ENCODE assay signal across 7 cellular contexts in the genomic region with DNA sequence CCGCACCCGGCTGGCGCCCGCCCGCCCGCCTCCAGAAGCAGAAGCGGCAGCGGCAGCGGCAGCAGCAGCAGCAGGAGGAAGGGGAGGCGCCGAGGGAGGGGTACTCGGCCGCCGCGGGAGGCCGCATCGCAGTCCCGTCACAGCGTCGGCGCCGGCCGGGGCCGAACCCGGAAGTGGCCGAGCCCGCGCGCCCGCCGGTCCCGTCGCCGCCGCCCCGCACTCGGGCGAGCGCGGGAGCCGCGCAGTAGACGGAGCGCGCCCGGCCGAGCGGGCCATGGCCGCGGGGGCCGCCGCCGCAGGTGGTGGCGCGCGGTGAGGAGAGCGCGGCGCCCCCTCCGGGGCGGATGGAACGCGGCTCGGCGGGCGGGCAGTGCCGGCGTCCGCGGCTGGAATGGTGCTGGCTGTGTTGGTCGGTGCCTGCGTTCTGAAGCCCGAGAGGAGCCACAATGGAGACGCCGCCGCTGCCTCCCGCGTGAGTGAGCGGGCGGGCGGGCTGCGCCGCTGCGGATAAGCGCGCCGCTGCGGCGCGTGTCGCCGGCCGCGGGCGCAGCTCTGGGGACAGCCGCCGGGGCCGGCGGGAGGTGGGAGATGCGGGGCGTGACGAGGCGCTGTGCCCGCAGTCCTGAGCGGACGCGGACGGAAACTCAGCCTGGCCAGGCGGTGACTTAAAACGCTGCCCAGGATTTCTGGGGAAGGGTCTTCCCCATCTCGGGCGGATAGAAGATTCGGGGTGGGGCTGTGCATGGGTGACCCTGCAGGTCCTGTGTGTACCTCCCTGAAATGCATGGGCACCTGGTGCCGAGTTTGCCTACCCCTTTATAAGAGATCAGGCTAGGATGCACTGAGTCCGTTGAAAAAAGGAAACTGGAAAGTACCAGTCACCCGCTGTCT. TPM values are rescaled to one million over a fixed set of nuclear protein-coding genes. Genes with fewer than 3 reads are reported as not detected.
DNase-seq lines count a peak whose midpoint lies in the region; ATAC-seq and TF ChIP-seq lines count a peak whose summit lies in the region.

A gene with protein sequence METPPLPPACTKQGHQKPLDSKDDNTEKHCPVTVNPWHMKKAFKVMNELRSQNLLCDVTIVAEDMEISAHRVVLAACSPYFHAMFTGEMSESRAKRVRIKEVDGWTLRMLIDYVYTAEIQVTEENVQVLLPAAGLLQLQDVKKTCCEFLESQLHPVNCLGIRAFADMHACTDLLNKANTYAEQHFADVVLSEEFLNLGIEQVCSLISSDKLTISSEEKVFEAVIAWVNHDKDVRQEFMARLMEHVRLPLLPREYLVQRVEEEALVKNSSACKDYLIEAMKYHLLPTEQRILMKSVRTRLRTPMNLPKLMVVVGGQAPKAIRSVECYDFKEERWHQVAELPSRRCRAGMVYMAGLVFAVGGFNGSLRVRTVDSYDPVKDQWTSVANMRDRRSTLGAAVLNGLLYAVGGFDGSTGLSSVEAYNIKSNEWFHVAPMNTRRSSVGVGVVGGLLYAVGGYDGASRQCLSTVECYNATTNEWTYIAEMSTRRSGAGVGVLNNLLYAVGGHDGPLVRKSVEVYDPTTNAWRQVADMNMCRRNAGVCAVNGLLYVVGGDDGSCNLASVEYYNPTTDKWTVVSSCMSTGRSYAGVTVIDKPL (plus strand): TSS at position 131 of the 891 bp plus-strand sequence. CDS start 316 bp downstream, at position 447.

- peak; percentile 94 for DNase-seq in GM13977 (ENCODE audit: low spot score)
- peak; percentile 27 for DNase-seq in NCI-H1105 (lab: John Stamatoyannopoulos, UW)
- DNase-seq in UCSD-AML1 (lab: John Stamatoyannopoulos, UW; ENCODE audit: unreplicated experiment) = peak; percentile 82
- peak; percentile 72 for DNase-seq in MCF 10A (ENCODE audit: unreplicated experiment)

- H3K9me3 Mint-ChIP-seq in MCF 10A (ENCODE audit: unreplicated experiment) = peaks cover 1% of the 10 kb centered on the region

- CTCF ChIA-PET in MCF 10A (lab: Yijun Ruan, JAX) = interaction anchor here (0.7 to 0.9 kb wide), 2 partner anchors 14 to 42 kb away, joined by 3 to 5 read pairs; no protein-coding TSS in a partner anchor

- peak within 1 kb of the TSS; percentile 53 to 95 (median 82) for H3K27ac ChIP-seq in skin epidermis

- BruUV-seq in MCF 10A (replicated peaks; lab: Mats Ljungman, UMichigan) = no TSS peak

- H3K27ac Mint-ChIP-seq in MCF 10A (ENCODE audit: low read depth, unreplicated experiment) = peak within 1 kb of the TSS; percentile 90

- H3K27me3 Mint-ChIP-seq in MCF 10A (ENCODE audit: insufficient read depth, unreplicated experiment) = no peaks in the 10 kb centered on the region

- POLR2A ChIA-PET in MCF 10A (lab: Yijun Ruan, JAX) = interaction anchor here (0.8 to 9.0 kb wide), 20 partner anchors 9 to 128 kb away, joined by 3 to 146 read pairs (median 8); partner anchors contain the start of genes MSMO1 and TMEM192

- intact Hi-C loops in MCF 10A (cut with micrococcal nuclease) = loop anchor here (2.0 to 5.0 kb wide), 2 partner anchors 75 to 119 kb away; partner anchors contain the start of gene MSMO1

- H3K4me1 Mint-ChIP-seq in MCF 10A (ENCODE audit: insufficient read depth, unreplicated experiment) = peaks cover 61% of the 10 kb centered on the region

- peak within 1 kb of the TSS; percentile 73 for H3K4me3 Mint-ChIP-seq in MCF 10A (ENCODE audit: unreplicated experiment)

- H3K36me3 Mint-ChIP-seq in MCF 10A (ENCODE audit: insufficient read depth, unreplicated experiment) = peaks cover 5% of the 10 kb centered on the region

- ATAC-seq in HG02610 (IDR thresholded peaks at IDR 0.05; ENCODE audit: unreplicated experiment) = peak; percentile 94

- in situ Hi-C loops in GM13977 (cut with MboI; ENCODE audit: low pct_unique_long_range_greater_than_20kb, low sequenced_read_pairs, unreplicated experiment) = no loop called here

- H3K4me3 ChIP-seq in iPS-18c (ENCODE audit: insufficient read depth, low read depth, low read length) (peak within 1 kb of the TSS; percentile 81), skin epidermis (peak within 1 kb of the TSS; percentile 45 to 95 (median 87))

- peaks cover 2% of the 10 kb centered on the region for H3K9me3 ChIP-seq in iPS-18c (ENCODE audit: control insufficient read depth, insufficient read depth, low read length)

- peak; percentile 14 for TF ChIP-seq CTCF in GM13977 (IDR thresholded peaks at IDR 0.05; ENCODE audit: extremely low read depth, insufficient read depth, missing control alignments)
- TF ChIP-seq CTCF in MCF 10A (IDR thresholded peaks at IDR 0.05; ENCODE audit: unreplicated experiment) = no peak

RNA-seq across cellular contexts. Expression of the gene that starts here (rescaled TPM):
- total RNA-seq in MCF 10A (2022) = 37.1 and 40.0 TPM in 2 replicates

Comparison
In these comparisons a context has a peak if more than half of its experiments do, and no peak if none do; other contexts are left out.
1. Peak in every context shown above with its lines: DNase-seq, ATAC-seq, H3K4me3 ChIP-seq and H3K27ac ChIP-seq.
2. DNase-seq: peak in every context shown above with its lines; median percentile 94 in GM13977; 82 in UCSD-AML1; 72 in MCF 10A; 27 in NCI-H1105.